Comparison of ENCODE assay signal across 1 cellular context in genomic region chr6:34553750-34554149, GRCh38.
TF ChIP-seq lines count a peak whose summit lies in the region.

No MANE protein-coding gene starts in this region.

TF ChIP-seq in WTC11, 78 proteins besides CTCF, POLR2A, EP300 and RAD21 (continued from another document):
- TF ChIP-seq STAT6 (CRISPR knock-in tag; conservative IDR thresholded peaks at IDR 0.05; ENCODE audit: low read depth) (no peak), TCF7 (CRISPR knock-in tag; IDR thresholded peaks at IDR 0.05; ENCODE audit: low read depth) (no peak), KAT7 (CRISPR knock-in tag; IDR thresholded peaks at IDR 0.05; ENCODE audit: borderline replicate concordance) (no peak)
TF ChIP-seq in WTC11: peak in this region for 0.
